Comparison of ENCODE assay signal across 1 cellular context in the genomic region with DNA sequence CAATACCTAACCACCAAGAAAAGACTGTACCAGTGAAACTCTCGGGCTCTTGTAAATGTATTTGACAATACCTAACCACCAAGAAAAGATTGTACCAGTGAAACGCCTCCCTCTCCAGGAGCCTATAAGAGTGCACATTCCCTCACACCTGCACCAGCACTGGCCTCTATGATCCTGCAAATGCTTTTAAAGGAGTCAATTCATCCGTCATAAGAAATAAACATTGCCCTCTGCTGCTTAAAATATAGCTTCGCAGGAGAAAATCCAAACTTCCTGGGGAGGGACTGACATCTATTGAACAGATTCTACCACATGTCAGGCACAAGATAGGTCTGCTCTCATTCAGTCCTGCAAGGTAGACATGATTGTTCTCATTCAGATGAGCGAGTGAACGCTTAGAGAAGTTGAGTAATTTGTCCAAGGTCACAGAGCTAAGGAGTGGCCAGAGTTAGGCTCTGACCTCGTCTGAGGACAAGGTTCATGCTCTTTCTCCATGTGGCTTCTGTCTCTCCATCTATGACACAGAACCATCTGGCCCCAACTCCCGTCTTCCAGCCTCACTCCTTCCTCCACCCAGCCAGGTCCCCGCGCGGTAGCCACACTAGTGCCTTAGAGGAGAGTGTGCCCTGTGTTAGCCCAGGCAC.
TF ChIP-seq lines count a peak whose summit lies in the region.

No MANE protein-coding gene starts in this region.

TF ChIP-seq in HepG2, 621 proteins besides CTCF, POLR2A, EP300 and RAD21 (continued from another document):
- TF ChIP-seq, protein P1, sequence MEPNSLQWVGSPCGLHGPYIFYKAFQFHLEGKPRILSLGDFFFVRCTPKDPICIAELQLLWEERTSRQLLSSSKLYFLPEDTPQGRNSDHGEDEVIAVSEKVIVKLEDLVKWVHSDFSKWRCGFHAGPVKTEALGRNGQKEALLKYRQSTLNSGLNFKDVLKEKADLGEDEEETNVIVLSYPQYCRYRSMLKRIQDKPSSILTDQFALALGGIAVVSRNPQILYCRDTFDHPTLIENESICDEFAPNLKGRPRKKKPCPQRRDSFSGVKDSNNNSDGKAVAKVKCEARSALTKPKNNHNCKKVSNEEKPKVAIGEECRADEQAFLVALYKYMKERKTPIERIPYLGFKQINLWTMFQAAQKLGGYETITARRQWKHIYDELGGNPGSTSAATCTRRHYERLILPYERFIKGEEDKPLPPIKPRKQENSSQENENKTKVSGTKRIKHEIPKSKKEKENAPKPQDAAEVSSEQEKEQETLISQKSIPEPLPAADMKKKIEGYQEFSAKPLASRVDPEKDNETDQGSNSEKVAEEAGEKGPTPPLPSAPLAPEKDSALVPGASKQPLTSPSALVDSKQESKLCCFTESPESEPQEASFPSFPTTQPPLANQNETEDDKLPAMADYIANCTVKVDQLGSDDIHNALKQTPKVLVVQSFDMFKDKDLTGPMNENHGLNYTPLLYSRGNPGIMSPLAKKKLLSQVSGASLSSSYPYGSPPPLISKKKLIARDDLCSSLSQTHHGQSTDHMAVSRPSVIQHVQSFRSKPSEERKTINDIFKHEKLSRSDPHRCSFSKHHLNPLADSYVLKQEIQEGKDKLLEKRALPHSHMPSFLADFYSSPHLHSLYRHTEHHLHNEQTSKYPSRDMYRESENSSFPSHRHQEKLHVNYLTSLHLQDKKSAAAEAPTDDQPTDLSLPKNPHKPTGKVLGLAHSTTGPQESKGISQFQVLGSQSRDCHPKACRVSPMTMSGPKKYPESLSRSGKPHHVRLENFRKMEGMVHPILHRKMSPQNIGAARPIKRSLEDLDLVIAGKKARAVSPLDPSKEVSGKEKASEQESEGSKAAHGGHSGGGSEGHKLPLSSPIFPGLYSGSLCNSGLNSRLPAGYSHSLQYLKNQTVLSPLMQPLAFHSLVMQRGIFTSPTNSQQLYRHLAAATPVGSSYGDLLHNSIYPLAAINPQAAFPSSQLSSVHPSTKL (CRISPR knock-in tag; IDR thresholded peaks at IDR 0.05): peak; percentile 59; the same call in 1 of the 2 replicates
- TF ChIP-seq MIER3 (CRISPR knock-in tag; IDR thresholded peaks at IDR 0.05; ENCODE audit: borderline replicate concordance) (no peak), BCL6 (CRISPR knock-in tag; IDR thresholded peaks at IDR 0.05) (0 out of 2 replicates have a peak, but pooled peaks have one; percentile 21), ZBTB7B (CRISPR knock-in tag; IDR thresholded peaks at IDR 0.05) (no peak), HOXA3 (CRISPR knock-in tag; IDR thresholded peaks at IDR 0.05) (peak; percentile 48; the same call in 1 of the 2 replicates), ZNF180 (CRISPR knock-in tag; IDR thresholded peaks at IDR 0.05; ENCODE audit: borderline replicate concordance, low read depth) (no peak), RXRA (CRISPR knock-in tag; IDR thresholded peaks at IDR 0.05) (peak; percentile 84; the same call in 1 of the 2 replicates), KAT8 (CRISPR knock-in tag; IDR thresholded peaks at IDR 0.05) (0 out of 2 replicates have a peak, but pooled peaks have one; percentile 20), SMC3 (IDR thresholded peaks at IDR 0.05; ENCODE audit: low read length) (peak; percentile 26; the same call in 1 of the 2 replicates), SKI (IDR thresholded peaks at IDR 0.05; ENCODE audit: partially characterized antibody) (peak; percentile 20), RARG (CRISPR knock-in tag; IDR thresholded peaks at IDR 0.05; ENCODE audit: low read depth) (no peak), ZNF44 (CRISPR knock-in tag; IDR thresholded peaks at IDR 0.05) (0 out of 2 replicates have a peak, but pooled peaks have one; percentile 57), SCMH1 (CRISPR knock-in tag; IDR thresholded peaks at IDR 0.05; ENCODE audit: borderline replicate concordance) (no peak), ZNF264 (CRISPR knock-in tag; IDR thresholded peaks at IDR 0.05) (no peak), TBL1XR1 (IDR thresholded peaks at IDR 0.05; ENCODE audit: borderline replicate concordance, low read length, partially characterized antibody) (no peak), HMG20A (CRISPR knock-in tag; IDR thresholded peaks at IDR 0.05; ENCODE audit: borderline replicate concordance) (peak; percentile 34; the same call in 1 of the 2 replicates), ZNF605 (CRISPR knock-in tag; IDR thresholded peaks at IDR 0.05) (peak; percentile 62; the same call in 1 of the 2 replicates)
- TF ChIP-seq, protein P2, sequence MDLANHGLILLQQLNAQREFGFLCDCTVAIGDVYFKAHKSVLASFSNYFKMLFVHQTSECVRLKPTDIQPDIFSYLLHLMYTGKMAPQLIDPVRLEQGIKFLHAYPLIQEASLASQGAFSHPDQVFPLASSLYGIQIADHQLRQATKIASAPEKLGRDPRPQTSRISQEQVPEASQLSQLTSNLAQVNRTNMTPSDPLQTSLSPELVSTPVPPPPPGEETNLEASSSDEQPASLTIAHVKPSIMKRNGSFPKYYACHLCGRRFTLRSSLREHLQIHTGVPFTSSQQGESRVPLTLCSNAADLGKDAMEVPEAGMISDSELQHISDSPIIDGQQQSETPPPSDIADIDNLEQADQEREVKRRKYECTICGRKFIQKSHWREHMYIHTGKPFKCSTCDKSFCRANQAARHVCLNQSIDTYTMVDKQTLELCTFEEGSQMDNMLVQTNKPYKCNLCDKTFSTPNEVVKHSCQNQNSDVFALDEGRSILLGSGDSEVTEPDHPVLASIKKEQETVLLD (CRISPR knock-in tag; IDR thresholded peaks at IDR 0.05; ENCODE audit: low read depth): no peak
- TF ChIP-seq, protein P3, sequence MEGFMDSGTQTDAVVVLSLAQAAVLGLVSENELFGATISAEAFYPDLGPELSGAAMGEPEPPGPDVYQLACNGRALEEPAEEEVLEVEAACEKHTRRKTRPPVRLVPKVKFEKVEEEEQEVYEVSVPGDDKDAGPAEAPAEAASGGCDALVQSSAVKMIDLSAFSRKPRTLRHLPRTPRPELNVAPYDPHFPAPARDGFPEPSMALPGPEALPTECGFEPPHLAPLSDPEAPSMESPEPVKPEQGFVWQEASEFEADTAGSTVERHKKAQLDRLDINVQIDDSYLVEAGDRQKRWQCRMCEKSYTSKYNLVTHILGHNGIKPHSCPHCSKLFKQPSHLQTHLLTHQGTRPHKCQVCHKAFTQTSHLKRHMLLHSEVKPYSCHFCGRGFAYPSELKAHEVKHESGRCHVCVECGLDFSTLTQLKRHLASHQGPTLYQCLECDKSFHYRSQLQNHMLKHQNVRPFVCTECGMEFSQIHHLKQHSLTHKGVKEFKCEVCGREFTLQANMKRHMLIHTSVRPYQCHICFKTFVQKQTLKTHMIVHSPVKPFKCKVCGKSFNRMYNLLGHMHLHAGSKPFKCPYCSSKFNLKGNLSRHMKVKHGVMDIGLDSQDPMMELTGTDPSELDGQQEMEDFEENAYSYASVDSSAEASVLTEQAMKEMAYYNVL (CRISPR knock-in tag; IDR thresholded peaks at IDR 0.05; ENCODE audit: borderline replicate concordance): peak; percentile 53; the same call in 1 of the 2 replicates
- TF ChIP-seq, protein P4, sequence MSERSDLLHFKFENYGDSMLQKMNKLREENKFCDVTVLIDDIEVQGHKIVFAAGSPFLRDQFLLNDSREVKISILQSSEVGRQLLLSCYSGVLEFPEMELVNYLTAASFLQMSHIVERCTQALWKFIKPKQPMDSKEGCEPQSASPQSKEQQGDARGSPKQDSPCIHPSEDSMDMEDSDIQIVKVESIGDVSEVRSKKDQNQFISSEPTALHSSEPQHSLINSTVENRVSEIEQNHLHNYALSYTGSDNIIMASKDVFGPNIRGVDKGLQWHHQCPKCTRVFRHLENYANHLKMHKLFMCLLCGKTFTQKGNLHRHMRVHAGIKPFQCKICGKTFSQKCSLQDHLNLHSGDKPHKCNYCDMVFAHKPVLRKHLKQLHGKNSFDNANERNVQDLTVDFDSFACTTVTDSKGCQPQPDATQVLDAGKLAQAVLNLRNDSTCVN (CRISPR knock-in tag; IDR thresholded peaks at IDR 0.05; ENCODE audit: borderline replicate concordance): 0 out of 2 replicates have a peak, but pooled peaks have one; percentile 23
- TF ChIP-seq, protein P5, sequence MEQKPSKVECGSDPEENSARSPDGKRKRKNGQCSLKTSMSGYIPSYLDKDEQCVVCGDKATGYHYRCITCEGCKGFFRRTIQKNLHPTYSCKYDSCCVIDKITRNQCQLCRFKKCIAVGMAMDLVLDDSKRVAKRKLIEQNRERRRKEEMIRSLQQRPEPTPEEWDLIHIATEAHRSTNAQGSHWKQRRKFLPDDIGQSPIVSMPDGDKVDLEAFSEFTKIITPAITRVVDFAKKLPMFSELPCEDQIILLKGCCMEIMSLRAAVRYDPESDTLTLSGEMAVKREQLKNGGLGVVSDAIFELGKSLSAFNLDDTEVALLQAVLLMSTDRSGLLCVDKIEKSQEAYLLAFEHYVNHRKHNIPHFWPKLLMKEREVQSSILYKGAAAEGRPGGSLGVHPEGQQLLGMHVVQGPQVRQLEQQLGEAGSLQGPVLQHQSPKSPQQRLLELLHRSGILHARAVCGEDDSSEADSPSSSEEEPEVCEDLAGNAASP (CRISPR knock-in tag; IDR thresholded peaks at IDR 0.05; ENCODE audit: borderline replicate concordance): peak; percentile 96
